23 cellular contexts compared by ENCODE assay signal in genomic region chr17:61489719-61490490, GRCh38. TPM values are rescaled to one million over a fixed set of nuclear protein-coding genes. Genes with fewer than 3 reads are reported as not detected.
DNase-seq lines count a peak whose midpoint lies in the region; ATAC-seq and TF ChIP-seq lines count a peak whose summit lies in the region.
"Had no signal": no experiment of that assay in that cellular context is flagged by ENCODE, and none has a peak within 500 bp of the region (broad histone marks: within the 10 kb centered on the region; RNA-seq: fewer than 3 reads in every experiment).

No MANE protein-coding gene starts in this region.

- TF ChIP-seq POLR2A in IMR-90 (IDR thresholded peaks at IDR 0.05; ENCODE audit: low read depth, low read length): no peak
- no peak for TF ChIP-seq POLR2A in stomach (IDR thresholded peaks at IDR 0.05)

- H3K9me2 ChIP-seq in hepatocyte (replicated peaks; ENCODE audit: insufficient read depth) (no peaks in the 10 kb centered on the region), OCI-LY7 (ENCODE audit: insufficient read depth, low read length) (no peaks in the 10 kb centered on the region)
- H3K9me2 ChIP-seq: SK-N-SH had no signal

- POLR2A ChIA-PET in IMR-90 (lab: Charles Lee; ENCODE audit: unreplicated experiment) (no interaction called here), A673 (lab: Charles Lee; ENCODE audit: low non-redundant PET) (no interaction called here), OCI-LY7 (lab: Charles Lee) (no interaction called here)

- dilution Hi-C loops in IMR-90 (cut with HindIII; ENCODE audit: low sequenced_read_pairs, unreplicated experiment): no loop called here

- H2AFZ ChIP-seq in IMR-90 (replicated peaks; ENCODE audit: low read length, poor library complexity): no peak overlapping the region
- H2AFZ ChIP-seq in hepatocyte: no peak overlapping the region
- no peak overlapping the region for H2AFZ ChIP-seq in OCI-LY7 (ENCODE audit: low read length)

- DNase-seq in IMR-90 (no peak), hepatocyte (ENCODE audit: low spot score) (no peak), neural crest cell (ENCODE audit: low read depth, low spot score) (no peak), stomach (peak; percentile 13), A673 (ENCODE audit: low spot score) (no peak), OCI-LY7 (ENCODE audit: low spot score) (no peak), NK-92 (lab: John Stamatoyannopoulos, UW; ENCODE audit: unreplicated experiment) (no peak)
- DNase-seq: AML-193; DMS79; H9; Kasumi-1; NCI-H1092; NCI-H146; NCI-H2081; NK-92 treated with Interleukin-12 subunit alpha and Interleukin-12 subunit beta, amount 100 ng/mL, for 24 hours; SHP77 treated with DMSO at 0.1 percent for 48 hours; SK-N-SH had no signal

- H3K9me1 ChIP-seq in IMR-90 (ENCODE audit: insufficient read depth, low read length): peaks cover 10% of the 10 kb centered on the region; the same call in 1 of the 2 replicates

- H3K27me3 ChIP-seq in IMR-90 (ENCODE audit: control insufficient read depth, insufficient read depth, low read length) (0 out of 2 replicates have a peak, but pooled peaks cover 2% of the 10 kb centered on the region), hepatocyte (no peaks in the 10 kb centered on the region), stomach (peaks cover 0 to 9% (median 0%) of the 10 kb centered on the region in 3 donors), A673 (replicated peaks; ENCODE audit: insufficient read depth, low read depth, low read length, poor library complexity) (no peaks in the 10 kb centered on the region)
- H3K27me3 ChIP-seq: MG63 had no signal

- no peak overlapping the region for H3K23ac ChIP-seq in IMR-90 (ENCODE audit: low read depth, low read length)

- no peak overlapping the region for H2BK15ac ChIP-seq in IMR-90 (ENCODE audit: low read depth, low read length)

- peaks cover 15% of the 10 kb centered on the region for H3K4me1 ChIP-seq in IMR-90 (ENCODE audit: control insufficient read depth, insufficient read depth, low read length)
- H3K4me1 ChIP-seq in hepatocyte (ENCODE audit: insufficient read depth): peaks cover 70% of the 10 kb centered on the region
- peaks cover 0 to 4% (median 2%) of the 10 kb centered on the region in 4 donors for H3K4me1 ChIP-seq in stomach
- H3K4me1 ChIP-seq in A673 (ENCODE audit: insufficient read depth, low read length, poor library complexity, severe bottlenecking): no peaks in the 10 kb centered on the region
- H3K4me1 ChIP-seq in OCI-LY7 (ENCODE audit: insufficient read depth, low read length, poor library complexity, severe bottlenecking): no peaks in the 10 kb centered on the region

- WGBS in IMR-90 (ENCODE audit: extremely low coverage in 2 of 2, insufficient read length in 1 of 2), 2 experiments: 100% methylated on average over 1 of the region's 12 CpGs; no CpG with 5 or more reads in 1 of the 2 experiments
- WGBS in hepatocyte (ENCODE audit: low lambda C conversion rate, missing lambda C conversion rate): 94% methylated on average over 12 of the region's 12 CpGs
- 88 to 93% (median 90%) methylated on average over 12 of the region's 12 CpGs for WGBS in stomach, 5 donors

- no peak for ATAC-seq in IMR-90 (ENCODE audit: low read depth)
- no peak for ATAC-seq in GM18858 (IDR thresholded peaks at IDR 0.05; ENCODE audit: unreplicated experiment)

- H2BK20ac ChIP-seq in IMR-90 (ENCODE audit: low read depth, low read length): no peak overlapping the region

- no peaks in the 10 kb centered on the region for H3K9me3 ChIP-seq in IMR-90 (ENCODE audit: control insufficient read depth, insufficient read depth, low read length)
- no peaks in the 10 kb centered on the region for H3K9me3 ChIP-seq in hepatocyte (ENCODE audit: low read depth)
- H3K9me3 ChIP-seq in stomach: no peaks in the 10 kb centered on the region
- H3K9me3 ChIP-seq in A673 (ENCODE audit: low read depth, low read length, poor library complexity, severe bottlenecking): no peaks in the 10 kb centered on the region
- H3K9me3 ChIP-seq in OCI-LY7 (ENCODE audit: low read length): no peaks in the 10 kb centered on the region
- H3K9me3 ChIP-seq: MG63, SK-N-SH had no signal

- H3K9me3 Mint-ChIP-seq in neural crest cell: no peaks in the 10 kb centered on the region
- H3K9me3 Mint-ChIP-seq: H9 had no signal

- H2BK120ac ChIP-seq in IMR-90 (ENCODE audit: low read depth, low read length): no peak overlapping the region; the same call in 1 of the 2 replicates

- no peak for TF ChIP-seq EP300 in stomach (IDR thresholded peaks at IDR 0.05)

- H3K27ac Mint-ChIP-seq in neural crest cell (ENCODE audit: unreplicated experiment): peak overlapping the region; percentile 70
- H3K27ac Mint-ChIP-seq: H9 had no signal

- H3K4me2 ChIP-seq in IMR-90 (ENCODE audit: low read depth, low read length): no peak overlapping the region
- H3K4me2 ChIP-seq in hepatocyte: no peak overlapping the region
- no peak overlapping the region for H3K4me2 ChIP-seq in OCI-LY7 (ENCODE audit: low read length)
- H3K4me2 ChIP-seq: SK-N-SH had no signal

- H3K4me1 Mint-ChIP-seq in neural crest cell: peaks cover 45% of the 10 kb centered on the region

- no peak overlapping the region for H4K8ac ChIP-seq in IMR-90 (ENCODE audit: low read depth in 2 of 2, low read length in 2 of 2)

- H3K36me3 Mint-ChIP-seq in neural crest cell (ENCODE audit: low read depth): no peaks in the 10 kb centered on the region

- no peak for TF ChIP-seq CTCF in IMR-90 (conservative IDR thresholded peaks at IDR 0.05; ENCODE audit: low read depth, low read length)
- TF ChIP-seq CTCF in hepatocyte (IDR thresholded peaks at IDR 0.05; ENCODE audit: poor library complexity): no peak
- no peak for TF ChIP-seq CTCF in neural crest cell (conservative IDR thresholded peaks at IDR 0.05)
- no peak for TF ChIP-seq CTCF in stomach (IDR thresholded peaks at IDR 0.05)
- TF ChIP-seq CTCF in A673 (conservative IDR thresholded peaks at IDR 0.05; ENCODE audit: low read depth, low read length): no peak
- no peak for TF ChIP-seq CTCF in OCI-LY7 (conservative IDR thresholded peaks at IDR 0.05; ENCODE audit: low read length)

- in situ Hi-C loops in IMR-90 (cut with MboI; ENCODE audit: low sequenced_read_pairs): no loop called here

- no peak overlapping the region for H4K5ac ChIP-seq in IMR-90 (ENCODE audit: low read depth, low read length)

- no peak overlapping the region for H3K9ac ChIP-seq in IMR-90 (ENCODE audit: low read depth, low read length)
- H3K9ac ChIP-seq: SK-N-SH had no signal

- H3K18ac ChIP-seq in IMR-90 (ENCODE audit: low read depth, low read length): no peak overlapping the region

- CTCF ChIA-PET in IMR-90 (lab: Yijun Ruan, JAX): no interaction called here
- CTCF ChIA-PET in A673 (lab: Charles Lee): no interaction called here
- CTCF ChIA-PET in OCI-LY7 (lab: Charles Lee; ENCODE audit: unreplicated experiment): no interaction called here

- no peaks in the 10 kb centered on the region for H3K79me1 ChIP-seq in IMR-90 (ENCODE audit: low read depth in 1 of 2, low read length in 2 of 2)

- no peak overlapping the region for H3K4ac ChIP-seq in IMR-90 (ENCODE audit: low read depth, low read length)

- no peak overlapping the region for H3K56ac ChIP-seq in IMR-90 (ENCODE audit: extremely low read depth, insufficient read depth, low read length)

- H4K91ac ChIP-seq in IMR-90 (ENCODE audit: insufficient read depth, low read depth, low read length): no peak overlapping the region; the same call in 1 of the 2 replicates

- H2AK5ac ChIP-seq in IMR-90 (ENCODE audit: low read depth, low read length): peak overlapping the region; percentile 56

- H3K36me3 ChIP-seq in IMR-90 (ENCODE audit: control insufficient read depth, insufficient read depth, low read length): no peaks in the 10 kb centered on the region
- H3K36me3 ChIP-seq in hepatocyte (replicated peaks; ENCODE audit: insufficient read depth, low read depth): no peaks in the 10 kb centered on the region
- H3K36me3 ChIP-seq in stomach: no peaks in the 10 kb centered on the region
- H3K36me3 ChIP-seq in A673 (ENCODE audit: insufficient read depth, low read length, poor library complexity, severe bottlenecking): no peaks in the 10 kb centered on the region
- no peaks in the 10 kb centered on the region for H3K36me3 ChIP-seq in OCI-LY7 (ENCODE audit: insufficient read depth, low read length)
- H3K36me3 ChIP-seq: MG63 had no signal

- peak overlapping the region; percentile 13 for H2AK9ac ChIP-seq in IMR-90 (replicated peaks; ENCODE audit: low read depth, low read length, poor library complexity)

- BruUV-seq in IMR-90 (replicated peaks; lab: Mats Ljungman, UMichigan): no TSS peak
- BruUV-seq in A673 (replicated peaks; lab: Mats Ljungman, UMichigan): no TSS peak
- BruUV-seq in OCI-LY7 (replicated peaks; lab: Mats Ljungman, UMichigan): no TSS peak

- no peak overlapping the region for H2BK5ac ChIP-seq in IMR-90 (ENCODE audit: low read depth, low read length, poor library complexity, severe bottlenecking)

- H3K79me2 ChIP-seq in hepatocyte: no peaks in the 10 kb centered on the region
- H3K79me2 ChIP-seq in OCI-LY7 (ENCODE audit: insufficient read depth, low read depth, low read length): no peaks in the 10 kb centered on the region

- intact Hi-C loops in IMR-90 (cut with micrococcal nuclease): no loop called here
- intact Hi-C loops in stomach (cut with DNase I; ENCODE audit: low total_unique reads): no loop called here
- intact Hi-C loops in A673 (cut with micrococcal nuclease; ENCODE audit: unreplicated experiment): no loop called here
- intact Hi-C loops in OCI-LY7 (cut with micrococcal nuclease; ENCODE audit: unreplicated experiment): no loop called here

- H3K27ac ChIP-seq in IMR-90 (ENCODE audit: insufficient read depth, low read length) (no peak overlapping the region), hepatocyte (peak overlapping the region; percentile 90), stomach (no peak overlapping the region), A673 (ENCODE audit: low read depth, low read length, poor library complexity, severe bottlenecking) (no peak overlapping the region), OCI-LY7 (ENCODE audit: low read depth, low read length, poor library complexity, severe bottlenecking) (no peak overlapping the region)
- H3K27ac ChIP-seq: C4-2B, HL-60 had no signal

- no peak overlapping the region for H3K4me3 ChIP-seq in IMR-90 (ENCODE audit: insufficient read depth, low read depth, low read length)
- no peak overlapping the region for H3K4me3 ChIP-seq in hepatocyte
- no peak overlapping the region for H3K4me3 ChIP-seq in stomach
- no peak overlapping the region for H3K4me3 ChIP-seq in A673 (ENCODE audit: low read depth, low read length, poor library complexity, severe bottlenecking)
- no peak overlapping the region for H3K4me3 ChIP-seq in OCI-LY7 (ENCODE audit: low read depth, low read length, poor library complexity, severe bottlenecking)
- H3K4me3 ChIP-seq: MG63 had no signal

- no peak overlapping the region for H3K14ac ChIP-seq in IMR-90 (replicated peaks; ENCODE audit: low read depth, low read length)

- peaks cover 8% of the 10 kb centered on the region for H3K27me3 Mint-ChIP-seq in neural crest cell (ENCODE audit: low read depth)

- H4K20me1 ChIP-seq in IMR-90 (ENCODE audit: insufficient read depth, low read length) (no peaks in the 10 kb centered on the region), hepatocyte (ENCODE audit: insufficient read depth, poor library complexity, severe bottlenecking) (no peaks in the 10 kb centered on the region), OCI-LY7 (ENCODE audit: insufficient read depth, low read length) (no peaks in the 10 kb centered on the region)

- no peak for TF ChIP-seq RAD21 in IMR-90 (IDR thresholded peaks at IDR 0.05; ENCODE audit: low read length)

- H3K4me3 Mint-ChIP-seq in neural crest cell: no peak overlapping the region
- H3K4me3 Mint-ChIP-seq: H9 had no signal

RNA-seq across cellular contexts. Expression of gene TBX4, which starts 37.7 kb away (rescaled TPM):
- 0.28 TPM in 1 of 2 replicates, not detected in the other for total RNA-seq in IMR-90 (2012; rRNA removed)
- polyA plus RNA-seq in IMR-90 (2012; rRNA removed): 0.05 TPM in 1 of 2 replicates, not detected in the other
- polyA plus RNA-seq in IMR-90 (2012; cell fraction: cytosol; rRNA removed): 0.04 TPM in 1 of 2 replicates, not detected in the other
- 0.12 and 0.23 TPM in 2 replicates for polyA plus RNA-seq in IMR-90 (2012; cell fraction: nucleus; rRNA removed; ENCODE audit: low replicate concordance)
- total RNA-seq in hepatocyte: 15.4 and 36.2 TPM in 2 replicates
- 11.6 and 13.9 TPM in 2 replicates for polyA plus RNA-seq in hepatocyte
- not detected in 2 replicates for total RNA-seq in neural crest cell
- total RNA-seq in stomach: under 1 TPM in 1 of 5 donors, not detected in 4; 0.73 TPM
- polyA plus RNA-seq in stomach: under 1 TPM in 1 of 3 donors, not detected in 2; 0.08 TPM
- not detected in 2 replicates for total RNA-seq in A673 (2021)
- not detected in 2 replicates for total RNA-seq in OCI-LY7 (2014; rRNA removed; shearing (Covaris generic))
- total RNA-seq in OCI-LY7 (2022): not detected in 2 replicates
- total RNA-seq: H9, HT1080, RPMI7951 had no signal
